8 cellular contexts compared by ENCODE assay signal in the genomic region with DNA sequence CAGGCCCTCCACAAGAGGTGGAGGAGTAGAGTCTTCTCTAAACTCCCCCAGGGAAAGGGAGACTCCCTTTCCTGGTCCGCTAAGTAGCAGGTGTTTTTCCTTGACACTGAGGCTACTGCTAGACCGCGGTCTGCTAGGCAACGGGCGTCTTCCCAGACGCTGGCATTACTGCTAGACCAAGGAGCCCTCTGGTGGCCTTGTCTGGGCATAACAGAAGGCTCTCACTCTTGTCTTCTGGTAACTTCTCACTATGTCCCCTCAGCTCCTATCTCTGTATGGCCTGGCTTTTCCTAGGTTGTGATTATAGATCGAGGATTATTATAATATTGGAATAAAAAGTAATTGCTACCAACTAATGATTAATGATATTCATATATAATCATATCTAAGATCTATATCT. TPM values are rescaled to one million over a fixed set of nuclear protein-coding genes. Genes with fewer than 3 reads are reported as not detected.
A peak's percentile ranks its signal among the peaks of the same experiment; 100 is the strongest.
DNase-seq lines count a peak whose midpoint lies in the region; ATAC-seq and TF ChIP-seq lines count a peak whose summit lies in the region.
"Not testable (repeated sequence)": the region's sequence is repeated elsewhere in the genome, so short reads cannot be mapped to it uniquely, and the experiment has no call there.

No MANE protein-coding gene starts in this region.

- WGBS in body of pancreas, 2 donors = 37 to 54% methylated on average over 6 to 7 of the region's 7 CpGs

- not testable (repeated sequence) for ATAC-seq in activated CD8-positive, alpha-beta T cell treated with anti-CD3 and anti-CD28 coated beads, Interleukin-2, amount 10 ng/mL, durations not matched to agents 7 days and 5 days; body of pancreas

- peaks cover 82% of the 10 kb centered on the region for H3K36me3 Mint-ChIP-seq in activated CD8-positive, alpha-beta T cell treated with anti-CD3 and anti-CD28 coated beads, Interleukin-2, amount 10 ng/mL, durations not matched to agents 7 days and 5 days (ENCODE audit: low read depth)

- not testable (repeated sequence) for H3K36me3 ChIP-seq in HEK293 (ENCODE audit: control insufficient read depth in 2 of 2, insufficient read depth in 1 of 2, low read length in 2 of 2); body of pancreas (replicated peaks in 1 of 2; ENCODE audit: insufficient read depth in 1 of 2, low read depth in 2 of 2)

- not testable (repeated sequence) for H3K4me1 Mint-ChIP-seq in activated CD8-positive, alpha-beta T cell treated with anti-CD3 and anti-CD28 coated beads, Interleukin-2, amount 10 ng/mL, durations not matched to agents 7 days and 5 days (ENCODE audit: low read depth)

- H3K9me3 Mint-ChIP-seq in activated CD8-positive, alpha-beta T cell treated with anti-CD3 and anti-CD28 coated beads, Interleukin-2, amount 10 ng/mL, durations not matched to agents 7 days and 5 days (ENCODE audit: insufficient read depth) = peaks cover 64% of the 10 kb centered on the region

- intact Hi-C loops in body of pancreas (cut with DNase I) = not testable (repeated sequence)

- H3K27me3 Mint-ChIP-seq in activated CD8-positive, alpha-beta T cell treated with anti-CD3 and anti-CD28 coated beads, Interleukin-2, amount 10 ng/mL, durations not matched to agents 7 days and 5 days (ENCODE audit: low read depth) = not testable (repeated sequence)

- POLR2A ChIA-PET in HEK293 (lab: Yijun Ruan, JAX); activated CD8-positive, alpha-beta T cell treated with anti-CD3 and anti-CD28 coated beads, Interleukin-2, amount 10 ng/mL, durations not matched to agents 7 days and 5 days (lab: Charles Lee): not testable (repeated sequence)

- H3K9me3 ChIP-seq in HEK293 (ENCODE audit: control insufficient read depth, insufficient read depth, low read depth, low read length) = not testable (repeated sequence)
- H3K9me3 ChIP-seq in body of pancreas = peaks cover 0 to 21% (median 0%) of the 10 kb centered on the region in 3 donors

- not testable (repeated sequence) for TF ChIP-seq CTCF in HEK293 (tag by site-specific recombination; IDR thresholded peaks at IDR 0.05)
- peak in 6 of 7 experiments; percentile 50 to 64 (median 56) for TF ChIP-seq CTCF in body of pancreas (IDR thresholded peaks at IDR 0.05)

- H3K27me3 ChIP-seq in body of pancreas = not testable (repeated sequence)

- not testable (repeated sequence) for TF ChIP-seq POLR2A in body of pancreas (IDR thresholded peaks at IDR 0.05)

- DNase-seq in Ammon's horn (ENCODE audit: low spot score) (peak; percentile 60), RKO (ENCODE audit: low spot score) (peak; percentile 79), body of pancreas (peak; percentile 64 to 83 (median 77)), globus pallidus (ENCODE audit: low spot score) (peak; percentile 34), medulla oblongata (ENCODE audit: extremely low spot score) (peak; percentile 16)
- peak; percentile 24 for DNase-seq in activated CD8-positive, alpha-beta T cell treated with anti-CD3 and anti-CD28 coated beads, Interleukin-2, amount 10 ng/mL, durations not matched to agents 7 days and 5 days
- peak; percentile 35 for DNase-seq in stimulated activated CD4-positive, alpha-beta T cell treated with anti-CD3 and anti-CD28 coated beads, Interleukin-4, amount 100 ng/mL, for 24 hours

- H3K4me3 ChIP-seq in HEK293 (ENCODE audit: low read depth, low read length); body of pancreas: not testable (repeated sequence)

- not testable (repeated sequence) for H3K4me1 ChIP-seq in HEK293 (ENCODE audit: control insufficient read depth, insufficient read depth, low read length); body of pancreas

- H3K27ac Mint-ChIP-seq in activated CD8-positive, alpha-beta T cell treated with anti-CD3 and anti-CD28 coated beads, Interleukin-2, amount 10 ng/mL, durations not matched to agents 7 days and 5 days = not testable (repeated sequence)

- CTCF ChIA-PET in HEK293 (lab: Yijun Ruan, JAX) = interaction anchor here (0.6 kb wide), 2 partner anchors 840 to 846 kb away, joined by 3 to 4 read pairs; no protein-coding TSS in a partner anchor
- CTCF ChIA-PET in activated CD8-positive, alpha-beta T cell treated with anti-CD3 and anti-CD28 coated beads, Interleukin-2, amount 10 ng/mL, durations not matched to agents 7 days and 5 days (lab: Charles Lee) = not testable (repeated sequence)

- H3K27ac ChIP-seq in HEK293 (ENCODE audit: extremely low read depth, low read depth, low read length); body of pancreas: not testable (repeated sequence)

- not testable (repeated sequence) for H3K4me3 Mint-ChIP-seq in activated CD8-positive, alpha-beta T cell treated with anti-CD3 and anti-CD28 coated beads, Interleukin-2, amount 10 ng/mL, durations not matched to agents 7 days and 5 days

TF ChIP-seq in HEK293, 187 proteins besides CTCF, POLR2A, EP300 and RAD21:
- peak; percentile 40; the same call in 1 of the 2 replicates for TF ChIP-seq ZNF654 (tag by site-specific recombination; IDR thresholded peaks at IDR 0.05; ENCODE audit: low read depth)

RNA-seq across cellular contexts. Expression of gene ZNF93, which starts 29.7 kb away (rescaled TPM):
- total RNA-seq in activated CD8-positive, alpha-beta T cell treated with anti-CD3 and anti-CD28 coated beads, Interleukin-2, amount 10 ng/mL, durations not matched to agents 7 days and 5 days = 10 to 100 TPM; 15.8 to 17.9 TPM
- 1 to 10 TPM; 2.3 to 5.4 TPM for total RNA-seq in body of pancreas

Comparison
In these comparisons a context has a peak if more than half of its experiments do, and no peak if none do; other contexts are left out.
1. DNase-seq: peak in every context shown above with its lines; median percentile 79 in RKO; 77 in body of pancreas; 60 in Ammon's horn; 35 in stimulated activated CD4-positive, alpha-beta T cell treated with anti-CD3 and anti-CD28 coated beads, Interleukin-4, amount 100 ng/mL, for 24 hours; 34 in globus pallidus; 24 in activated CD8-positive, alpha-beta T cell treated with anti-CD3 and anti-CD28 coated beads, Interleukin-2, amount 10 ng/mL, durations not matched to agents 7 days and 5 days; 16 in medulla oblongata.